ENCODE assay signal across 12 cellular contexts in the genomic region with DNA sequence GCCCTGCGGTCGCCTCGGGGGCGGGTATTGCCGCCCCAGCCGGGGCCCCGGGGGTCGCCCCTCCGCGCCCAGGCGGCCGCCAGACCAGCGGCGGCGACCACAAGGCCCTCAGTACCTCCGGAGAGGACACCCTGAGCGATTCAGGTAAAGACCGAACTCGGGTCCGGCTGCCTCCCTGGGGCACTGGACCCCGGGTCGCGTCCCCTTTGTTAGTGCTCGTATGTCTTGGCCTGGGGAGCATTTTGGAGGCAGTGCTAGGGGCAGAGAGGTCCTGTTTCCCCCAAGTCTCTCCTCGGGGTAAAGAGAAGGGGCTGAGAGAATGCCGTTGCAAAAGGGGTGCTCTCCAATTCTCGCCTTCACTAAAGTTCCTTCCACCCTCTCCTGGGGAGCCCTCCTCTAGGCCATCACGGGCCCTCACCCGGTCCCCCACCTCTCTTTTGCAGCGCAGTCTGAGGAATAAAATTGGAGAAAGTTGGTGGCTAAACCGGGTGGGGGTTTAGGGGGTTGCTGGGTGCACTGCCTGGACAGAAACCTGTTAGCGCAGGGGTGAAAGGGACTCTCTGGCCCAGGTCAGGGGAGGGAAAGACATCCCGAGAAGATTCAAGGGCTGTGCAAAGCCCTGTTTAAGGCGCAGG. TPM values are rescaled to one million over a fixed set of nuclear protein-coding genes. Genes with fewer than 3 reads are reported as not detected.
DNase-seq lines count a peak whose midpoint lies in the region; ATAC-seq, FAIRE-seq and TF ChIP-seq lines count a peak whose summit lies in the region.
"Had no signal": no experiment of that assay in that cellular context is flagged by ENCODE, and none has a peak within 500 bp of the region (broad histone marks: within the 10 kb centered on the region; RNA-seq: fewer than 3 reads in every experiment).

No MANE protein-coding gene starts in this region.

- H2BK15ac ChIP-seq in H1 (ENCODE audit: low read length): no peak overlapping the region; the same call in 1 of the 2 replicates

- peak overlapping the region; percentile 79 for H3K56ac ChIP-seq in H1 (replicated peaks; ENCODE audit: insufficient read length, low read depth, low read length)

- no peak for ATAC-seq in natural killer cell
- no peak for ATAC-seq in natural killer cell treated with Interleukin-12 subunit alpha and Interleukin-12 subunit beta and Interleukin-15 and Interleukin-18, amount 100 ng/mL, for 72 hours
- ATAC-seq in HG03095 (IDR thresholded peaks at IDR 0.05; ENCODE audit: unreplicated experiment): no peak

- no peak for DNase-seq in natural killer cell
- DNase-seq in natural killer cell treated with Interleukin-12 subunit alpha and Interleukin-12 subunit beta and Interleukin-15 and Interleukin-18, amount 100 ng/mL, for 72 hours (ENCODE audit: low spot score): no peak
- no peak for DNase-seq in H1 (ENCODE audit: low read depth in 1 of 2, low spot score in 2 of 2)
- peak; percentile 79 for DNase-seq in osteoblast (ENCODE audit: insufficient read length, low spot score, missing footprints)
- no peak for DNase-seq in islet precursor cell
- no peak for DNase-seq in central memory CD4-positive, alpha-beta T cell
- no peak for DNase-seq in GDM1 (lab: John Stamatoyannopoulos, UW)

- peaks cover 3% of the 10 kb centered on the region; the same call in 1 of the 2 replicates for H3K79me1 ChIP-seq in H1 (ENCODE audit: low read depth, low read length)

- H3K4me3 ChIP-seq in H1 (ENCODE audit: extremely low read depth in 1 of 4, insufficient read depth in 2 of 4, low read depth in 3 of 4, low read length in 4 of 4) (peak overlapping the region; percentile 86 to 97 (median 94)), osteoblast (ENCODE audit: insufficient read depth, low read length) (no peak overlapping the region)

- H2BK12ac ChIP-seq in H1 (ENCODE audit: low read depth, low read length): no peak overlapping the region

- no peaks in the 10 kb centered on the region for H3K9me3 Mint-ChIP-seq in natural killer cell
- H3K9me3 Mint-ChIP-seq in natural killer cell treated with Interleukin-12 subunit alpha and Interleukin-12 subunit beta and Interleukin-15 and Interleukin-18, amount 100 ng/mL, for 72 hours: no peaks in the 10 kb centered on the region

- POLR2A ChIA-PET in H1 (lab: Charles Lee; ENCODE audit: partially characterized antibody): interaction anchor here (0.8 to 4.4 kb wide), 11 partner anchors 8 to 339 kb away, joined by 3 to 46 read pairs (median 7); no protein-coding TSS in a partner anchor

- TF ChIP-seq CTCF in natural killer cell (IDR thresholded peaks at IDR 0.05) (no peak), H1 (IDR thresholded peaks at IDR 0.05; ENCODE audit: control extremely low read depth in 1 of 3, insufficient read depth in 1 of 3, low read depth in 1 of 3, low read length in 3 of 3) (no peak), osteoblast (IDR thresholded peaks at IDR 0.05; ENCODE audit: extremely low read depth, low read depth, low read length) (no peak)

- no peak overlapping the region for H4K8ac ChIP-seq in H1 (ENCODE audit: extremely low read depth, insufficient read depth, low read length)

- H3K4me1 ChIP-seq in H1 (replicated peaks in 1 of 4; ENCODE audit: control insufficient read depth in 3 of 4, insufficient read depth in 4 of 4, low read length in 3 of 4): peaks cover 7 to 23% (median 14%) of the 10 kb centered on the region in 4 experiments; a peak in 6 of 7 replicates
- no peaks in the 10 kb centered on the region for H3K4me1 ChIP-seq in osteoblast (ENCODE audit: insufficient read depth, low read length)

- peak overlapping the region; percentile 93 for H3K18ac ChIP-seq in H1 (ENCODE audit: extremely low read depth, low read length)

- H2BK20ac ChIP-seq in H1 (ENCODE audit: low read length): no peak overlapping the region

- WGBS in H1 (ENCODE audit: extremely low coverage in 1 of 2, insufficient coverage in 1 of 2, insufficient read length in 1 of 2, insufficient replicate concordance in 2 of 2, low coverage in 1 of 2, low lambda C conversion rate in 2 of 2, missing lambda C conversion rate in 1 of 2), 2 experiments: 2% methylated on average over 28 of the region's 34 CpGs; no CpG with 5 or more reads in 1 of the 2 experiments

- no peaks in the 10 kb centered on the region for H3K27me3 ChIP-seq in H1 (replicated peaks in 1 of 4; ENCODE audit: control insufficient read depth in 3 of 4, extremely low read depth in 1 of 4, insufficient read depth in 3 of 4, low read length in 3 of 4)
- H3K27me3 ChIP-seq in osteoblast (ENCODE audit: insufficient read depth, low read length): peaks cover 43% of the 10 kb centered on the region

- H2AFZ ChIP-seq in H1 (ENCODE audit: low read length) (no peak overlapping the region), osteoblast (ENCODE audit: low read length) (no peak overlapping the region)

- H3K27me3 Mint-ChIP-seq in natural killer cell (ENCODE audit: low read depth in 2 of 2): peaks cover 45 to 47% of the 10 kb centered on the region in 2 donors
- peaks cover 26 to 40% of the 10 kb centered on the region in 2 donors for H3K27me3 Mint-ChIP-seq in natural killer cell treated with Interleukin-12 subunit alpha and Interleukin-12 subunit beta and Interleukin-15 and Interleukin-18, amount 100 ng/mL, for 72 hours

- no peak overlapping the region for H3K27ac Mint-ChIP-seq in natural killer cell
- H3K27ac Mint-ChIP-seq in natural killer cell treated with Interleukin-12 subunit alpha and Interleukin-12 subunit beta and Interleukin-15 and Interleukin-18, amount 100 ng/mL, for 72 hours: no peak overlapping the region

- H3K9me3 ChIP-seq in H1 (ENCODE audit: insufficient read depth in 2 of 2, low read depth in 1 of 2, low read length in 1 of 2): no peaks in the 10 kb centered on the region
- no peaks in the 10 kb centered on the region for H3K9me3 ChIP-seq in osteoblast (ENCODE audit: low read depth, low read length)

- TF ChIP-seq POLR2A in H1 (IDR thresholded peaks at IDR 0.05; ENCODE audit: control extremely low read depth in 1 of 2, low read depth in 2 of 2, low read length in 2 of 2): no peak

- H3K14ac ChIP-seq in H1 (ENCODE audit: insufficient read length): no peak overlapping the region

- H3K27ac ChIP-seq in H1 (ENCODE audit: low read depth, low read length) (peak overlapping the region; percentile 66; the same call in 1 of the 2 replicates), osteoblast (ENCODE audit: low read depth, low read length) (no peak overlapping the region)
- H3K27ac ChIP-seq: HL-60, VCaP had no signal

- H4K5ac ChIP-seq in H1 (ENCODE audit: insufficient read length, low read depth, low read length): peak overlapping the region; percentile 70

- H2BK5ac ChIP-seq in H1 (ENCODE audit: low read depth, low read length): peak overlapping the region; percentile 77; the same call in 1 of the 2 replicates

- H3K23me2 ChIP-seq in H1 (ENCODE audit: low read depth, low read length): peaks cover 15% of the 10 kb centered on the region

- no peak for TF ChIP-seq EP300 in H1 (IDR thresholded peaks at IDR 0.05; ENCODE audit: borderline replicate concordance in 1 of 2, low read depth in 2 of 2, low read length in 2 of 2)

- H2AK5ac ChIP-seq in H1 (ENCODE audit: low read depth, low read length): 0 out of 2 replicates have a peak overlapping the region, but pooled peaks have one; percentile 15

- H3K4me3 Mint-ChIP-seq in natural killer cell: peak overlapping the region; percentile 62
- H3K4me3 Mint-ChIP-seq in natural killer cell treated with Interleukin-12 subunit alpha and Interleukin-12 subunit beta and Interleukin-15 and Interleukin-18, amount 100 ng/mL, for 72 hours: no peak overlapping the region

- no peak overlapping the region for H2BK120ac ChIP-seq in H1 (replicated peaks; ENCODE audit: low read depth, low read length)

- peaks cover 30 to 33% of the 10 kb centered on the region in 2 experiments for H4K20me1 ChIP-seq in H1 (replicated peaks in 1 of 2; ENCODE audit: control insufficient read depth in 1 of 2, insufficient read depth in 2 of 2, low read length in 2 of 2)
- H4K20me1 ChIP-seq in osteoblast (ENCODE audit: insufficient read depth, low read length): no peaks in the 10 kb centered on the region

- intact Hi-C loops in natural killer cell (cut with micrococcal nuclease): no loop called here

- peak overlapping the region; percentile 7 for H4K91ac ChIP-seq in H1 (replicated peaks; ENCODE audit: insufficient read length, low read length)

- peak overlapping the region; percentile 62 to 93 (median 74) for H3K9ac ChIP-seq in H1 (replicated peaks in 1 of 4; ENCODE audit: extremely low read depth in 1 of 4, low read depth in 3 of 4, low read length in 3 of 4)

- no peak for TF ChIP-seq RAD21 in H1 (IDR thresholded peaks at IDR 0.05 in 1 of 2, conservative IDR thresholded peaks at IDR 0.05 in 1 of 2; ENCODE audit: low read depth in 2 of 2, low read length in 2 of 2)

- H3K4me2 ChIP-seq in H1 (ENCODE audit: insufficient read depth in 1 of 2, low read depth in 2 of 2, low read length in 2 of 2) (peak overlapping the region; percentile 79 to 91), osteoblast (ENCODE audit: insufficient read depth, low read length) (no peak overlapping the region)

- H3K23ac ChIP-seq in H1 (ENCODE audit: insufficient read length): no peak overlapping the region

- H3K4ac ChIP-seq in H1 (replicated peaks; ENCODE audit: insufficient read length, low read depth, low read length): peak overlapping the region; percentile 47

- H3K36me3 ChIP-seq in H1 (ENCODE audit: control insufficient read depth in 2 of 4, insufficient read depth in 4 of 4, low read length in 3 of 4) (peaks cover 13 to 57% (median 34%) of the 10 kb centered on the region in 4 experiments), osteoblast (ENCODE audit: insufficient read depth, low read length) (no peaks in the 10 kb centered on the region)

- peaks cover 5% of the 10 kb centered on the region for H3K36me3 Mint-ChIP-seq in natural killer cell
- H3K36me3 Mint-ChIP-seq in natural killer cell treated with Interleukin-12 subunit alpha and Interleukin-12 subunit beta and Interleukin-15 and Interleukin-18, amount 100 ng/mL, for 72 hours: no peaks in the 10 kb centered on the region

- H3K79me2 ChIP-seq in H1 (ENCODE audit: control insufficient read depth in 1 of 2, insufficient read depth in 2 of 2, low read length in 2 of 2) (peaks cover 38 to 74% of the 10 kb centered on the region in 2 experiments), osteoblast (ENCODE audit: insufficient read depth, low read length) (no peaks in the 10 kb centered on the region)

- peaks cover 7 to 11% of the 10 kb centered on the region in 2 donors for H3K4me1 Mint-ChIP-seq in natural killer cell
- H3K4me1 Mint-ChIP-seq in natural killer cell treated with Interleukin-12 subunit alpha and Interleukin-12 subunit beta and Interleukin-15 and Interleukin-18, amount 100 ng/mL, for 72 hours (ENCODE audit: low read depth in 2 of 2): peaks cover 0 to 4% of the 10 kb centered on the region in 2 donors

- CTCF ChIA-PET in H1 (lab: Charles Lee; ENCODE audit: partially characterized antibody): interaction anchor here (0.6 to 5.6 kb wide), 16 partner anchors 12 to 567 kb away, joined by 3 to 54 read pairs (median 5); no protein-coding TSS in a partner anchor

- FAIRE-seq in H1 (lab: Jason Lieb, UNC): no peak
- FAIRE-seq: D721Med, islet of Langerhans had no signal

RNA-seq across cellular contexts. Expression of gene MYCN, which starts 2.5 kb away (rescaled TPM):
- total RNA-seq in natural killer cell (under 1 TPM in 1 of 3 donors, not detected in 2; 0.18 TPM), osteoblast (not detected in 2 replicates)
- not detected for total RNA-seq in natural killer cell treated with Interleukin-12 subunit alpha and Interleukin-12 subunit beta and Interleukin-15 and Interleukin-18, amount 100 ng/mL, for 72 hours
- 137 and 142 TPM in 2 replicates for total RNA-seq in H1 (2021; fragmentation: NEBNext Ultra II Directional; extraction: Animal tissue kit (Norgen Biotek cat#: 25700))
- 87.8 and 100 TPM in 2 replicates for polyA plus RNA-seq in H1 (2011; rRNA removed)
- 90.7 TPM for polyA plus RNA-seq in H1 (2011; cell fraction: cytosol; rRNA removed)
- polyA plus RNA-seq in H1 (2011; cell fraction: nucleus; rRNA removed): 82.0 TPM
- polyA plus RNA-seq in H1 (2012, experiment 1 of 2): 85.1 to 103 TPM (median 94.3 TPM) in 4 replicates
- polyA plus RNA-seq in H1 (2012, experiment 2 of 2): 144 TPM
- 90.2 TPM for polyA plus RNA-seq in H1 (2013, experiment 1 of 2)
- polyA plus RNA-seq in H1 (2013, experiment 2 of 2): 86.8 TPM
- polyA minus RNA-seq in H1 (2011; rRNA and poly(A)+ RNA removed): 51.6 and 92.6 TPM in 2 replicates
- 57.2 TPM for polyA minus RNA-seq in H1 (2011; cell fraction: cytosol; rRNA and poly(A)+ RNA removed)
- polyA minus RNA-seq in H1 (2011; cell fraction: nucleus; rRNA and poly(A)+ RNA removed): 35.0 TPM

Comparison
In these comparisons a context has a peak if more than half of its experiments do, and no peak if none do; other contexts are left out.
1. RNA of gene MYCN, which starts 2.5 kb away (total RNA-seq): 137 to 142 TPM in H1; 0.18 TPM in natural killer cell, not detected in natural killer cell treated with Interleukin-12 subunit alpha and Interleukin-12 subunit beta and Interleukin-15 and Interleukin-18, amount 100 ng/mL, for 72 hours and not detected in osteoblast; every median in the first group is over 100 times any median in the second.